In the genomic region with DNA sequence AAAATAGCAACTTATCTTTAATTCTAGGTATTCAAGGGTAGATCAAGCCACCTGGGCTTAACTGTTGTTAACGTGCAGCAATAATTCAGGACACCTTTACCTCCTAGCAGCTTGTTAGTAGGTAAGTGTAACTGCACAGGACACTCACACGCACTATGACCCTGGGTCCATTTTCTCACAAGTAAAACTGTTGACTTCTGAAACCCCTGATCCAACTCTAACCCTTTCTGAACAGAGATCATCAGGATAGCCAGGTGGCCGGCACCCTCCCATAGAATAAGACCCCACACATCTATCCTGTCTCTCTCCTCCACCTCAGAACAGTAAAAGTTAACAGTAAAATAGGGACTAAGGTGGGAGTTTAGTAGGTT, we compare ENCODE assay signal across 8 cellular contexts. TPM values are rescaled to one million over a fixed set of nuclear protein-coding genes. Genes with fewer than 3 reads are reported as not detected.
DNase-seq lines count a peak whose midpoint lies in the region; ATAC-seq, FAIRE-seq and TF ChIP-seq lines count a peak whose summit lies in the region.

No MANE protein-coding gene starts in this region.

- H3K36me3 Mint-ChIP-seq in CD4-positive, alpha-beta memory T cell, result peaks cover 0 to 2% of the 10 kb centered on the region in 2 donors
- no peaks in the 10 kb centered on the region for H3K36me3 Mint-ChIP-seq in astrocyte (ENCODE audit: low read depth, unreplicated experiment)

- no peak for ATAC-seq in HG03432 (IDR thresholded peaks at IDR 0.05; ENCODE audit: unreplicated experiment)
- ATAC-seq in HG02970 (IDR thresholded peaks at IDR 0.05; ENCODE audit: low FRiP score, unreplicated experiment), result no peak

- peaks cover 6 to 12% (median 10%) of the 10 kb centered on the region in 4 donors for H3K4me1 Mint-ChIP-seq in CD4-positive, alpha-beta memory T cell
- H3K4me1 Mint-ChIP-seq in astrocyte (ENCODE audit: low read depth, unreplicated experiment), result no peaks in the 10 kb centered on the region

- H3K27ac Mint-ChIP-seq in CD4-positive, alpha-beta memory T cell, result no peak overlapping the region
- no peak overlapping the region for H3K27ac Mint-ChIP-seq in astrocyte (ENCODE audit: unreplicated experiment)

- no peaks in the 10 kb centered on the region for H4K20me1 ChIP-seq in astrocyte (ENCODE audit: insufficient read depth, low read length)

- POLR2A ChIA-PET in CD4-positive, alpha-beta memory T cell (lab: Charles Lee; ENCODE audit: partially characterized antibody), result no interaction called here

- H3K27me3 Mint-ChIP-seq in CD4-positive, alpha-beta memory T cell, result peaks cover 2 to 4% of the 10 kb centered on the region in 2 donors
- peaks cover 6% of the 10 kb centered on the region for H3K27me3 Mint-ChIP-seq in astrocyte (ENCODE audit: low read depth, unreplicated experiment)

- H3K4me1 ChIP-seq in CD4-positive, alpha-beta memory T cell (ENCODE audit: insufficient read depth, low read length), result peaks cover 6% of the 10 kb centered on the region
- H3K4me1 ChIP-seq in astrocyte (ENCODE audit: insufficient read depth, low read length) (no peaks in the 10 kb centered on the region), mucosa of stomach (ENCODE audit: control insufficient read depth, insufficient read depth, low read length) (no peaks in the 10 kb centered on the region)

- H3K27me3 ChIP-seq in CD4-positive, alpha-beta memory T cell (ENCODE audit: insufficient read depth, low read length), result no peaks in the 10 kb centered on the region
- H3K27me3 ChIP-seq in astrocyte (ENCODE audit: insufficient read depth, low read length) (no peaks in the 10 kb centered on the region), mucosa of stomach (ENCODE audit: control insufficient read depth, insufficient read depth, low read length) (no peaks in the 10 kb centered on the region)

- CTCF ChIA-PET in CD4-positive, alpha-beta memory T cell (lab: Charles Lee; ENCODE audit: partially characterized antibody), result no interaction called here

- H3K9me3 ChIP-seq in CD4-positive, alpha-beta memory T cell (ENCODE audit: control insufficient read depth in 1 of 2, low read length in 2 of 2), result no peaks in the 10 kb centered on the region
- no peaks in the 10 kb centered on the region for H3K9me3 ChIP-seq in astrocyte (ENCODE audit: insufficient read depth, low read depth, low read length)
- no peaks in the 10 kb centered on the region for H3K9me3 ChIP-seq in mucosa of stomach (ENCODE audit: control insufficient read depth, low read length)

- peak overlapping the region; percentile 88 for H3K4me2 ChIP-seq in astrocyte (ENCODE audit: low read length)

- peaks cover 19% of the 10 kb centered on the region for H3K79me2 ChIP-seq in astrocyte (ENCODE audit: insufficient read depth, low read length)

- peak overlapping the region; percentile 93 to 98 (median 94) for H3K4me3 Mint-ChIP-seq in CD4-positive, alpha-beta memory T cell
- H3K4me3 Mint-ChIP-seq in astrocyte (ENCODE audit: unreplicated experiment), result peak overlapping the region; percentile 93

- no peak for FAIRE-seq in astrocyte (lab: Jason Lieb, UNC)

- no peak for DNase-seq in CD4-positive, alpha-beta memory T cell
- no peak for DNase-seq in HFF-Myc (ENCODE audit: extremely low read depth, low read depth)
- no peak for DNase-seq in astrocyte (ENCODE audit: low read depth)
- DNase-seq in germinal center (ENCODE audit: low spot score), result no peak
- DNase-seq in GF-D8 (lab: John Stamatoyannopoulos, UW), result no peak

- no peak overlapping the region for H3K27ac ChIP-seq in CD4-positive, alpha-beta memory T cell (ENCODE audit: low read depth, low read length)
- H3K27ac ChIP-seq in astrocyte (ENCODE audit: low read depth, low read length), result peak overlapping the region; percentile 47

- TF ChIP-seq CTCF in HFF-Myc (IDR thresholded peaks at IDR 0.05; ENCODE audit: low read depth, low read length, missing control alignments), result no peak
- TF ChIP-seq CTCF in astrocyte (IDR thresholded peaks at IDR 0.05; ENCODE audit: insufficient read depth, low read depth, low read length), result no peak

- peak overlapping the region; percentile 38 to 58 for H3K4me3 ChIP-seq in CD4-positive, alpha-beta memory T cell (ENCODE audit: low read length in 2 of 2)
- H3K4me3 ChIP-seq in HFF-Myc (replicated peaks; ENCODE audit: low read depth, low read length), result peak overlapping the region; percentile 72
- peak overlapping the region; percentile 79 for H3K4me3 ChIP-seq in astrocyte (ENCODE audit: insufficient read depth, low read depth, low read length)
- peak overlapping the region; percentile 48 for H3K4me3 ChIP-seq in mucosa of stomach (ENCODE audit: low read length)

- H3K9me3 Mint-ChIP-seq in CD4-positive, alpha-beta memory T cell, result no peaks in the 10 kb centered on the region
- no peaks in the 10 kb centered on the region for H3K9me3 Mint-ChIP-seq in astrocyte (ENCODE audit: unreplicated experiment)

- H3K9ac ChIP-seq in astrocyte (ENCODE audit: low read length), result peak overlapping the region; percentile 83
- peak overlapping the region; percentile 53 for H3K9ac ChIP-seq in mucosa of stomach (ENCODE audit: low read length)

- no peaks in the 10 kb centered on the region for H3K36me3 ChIP-seq in CD4-positive, alpha-beta memory T cell (ENCODE audit: insufficient read depth, low read length)
- no peaks in the 10 kb centered on the region for H3K36me3 ChIP-seq in astrocyte (ENCODE audit: insufficient read depth, low read length)
- H3K36me3 ChIP-seq in mucosa of stomach (ENCODE audit: control insufficient read depth, insufficient read depth, low read length), result no peaks in the 10 kb centered on the region

- intact Hi-C loops in CD4-positive, alpha-beta memory T cell (cut with micrococcal nuclease), result loop anchor here (5.0 to 10.0 kb wide), 2 partner anchors 218 to 645 kb away; partner anchors contain the start of gene STK39

- peak overlapping the region; percentile 92 for H2AFZ ChIP-seq in astrocyte (ENCODE audit: low read depth, low read length)

RNA-seq across cellular contexts. Expression of gene SPC25, which starts 0.6 kb away (rescaled TPM):
- under 1 TPM in 1 of 2 experiments, not detected in 1; 0.33 TPM for total RNA-seq in CD4-positive, alpha-beta memory T cell
- not detected for polyA plus RNA-seq in CD4-positive, alpha-beta memory T cell
- total RNA-seq in astrocyte, result 0.60 and 1.6 TPM in 2 replicates

RNA-seq across cellular contexts. Expression of gene G6PC2, which starts 11.5 kb away (rescaled TPM):
- not detected for total RNA-seq in CD4-positive, alpha-beta memory T cell
- not detected for polyA plus RNA-seq in CD4-positive, alpha-beta memory T cell
- not detected in 2 replicates for total RNA-seq in astrocyte
